ENCODE assay signal across 9 cellular contexts in genomic region chr16:1194665-1195392, GRCh38. TPM values are rescaled to one million over a fixed set of nuclear protein-coding genes. Genes with fewer than 3 reads are reported as not detected.
DNase-seq lines count a peak whose midpoint lies in the region; ATAC-seq and TF ChIP-seq lines count a peak whose summit lies in the region.
"Had no signal": no experiment of that assay in that cellular context is flagged by ENCODE, and none has a peak within 500 bp of the region (broad histone marks: within the 10 kb centered on the region; RNA-seq: fewer than 3 reads in every experiment).

No MANE protein-coding gene starts in this region.

- no peak overlapping the region for H3K4me3 ChIP-seq in transverse colon

- in situ Hi-C loops in transverse colon (cut with MboI; ENCODE audit: low pct_ligation_motif_present in 1 of 4, low pct_unique_long_range_greater_than_20kb in 1 of 4, low sequenced_read_pairs in 3 of 4): no loop called here

- no peaks in the 10 kb centered on the region for H3K27me3 ChIP-seq in transverse colon

- H3K4me1 Mint-ChIP-seq in activated T-helper 17 cell treated with anti-CD3 and anti-CD28 coated beads, Interleukin-2, amount 50 U/mL, for 72 hours: no peaks in the 10 kb centered on the region

- H3K27ac Mint-ChIP-seq in activated T-helper 17 cell treated with anti-CD3 and anti-CD28 coated beads, Interleukin-2, amount 50 U/mL, for 72 hours: no peak overlapping the region

- H3K27ac ChIP-seq in transverse colon: peak overlapping the region in 3 of 4 donors; percentile 34 to 75 (median 42)
- H3K27ac ChIP-seq: epithelial cell of prostate had no signal

- peak; percentile 54 to 71 (median 70) for TF ChIP-seq CTCF in transverse colon (IDR thresholded peaks at IDR 0.05)

- 30% methylated on average over 33 of the region's 61 CpGs; no CpG with 5 or more reads in 1 of the 2 donors for WGBS in transverse colon (ENCODE audit: low coverage in 1 of 2), 2 donors

- peak; percentile 34 for ATAC-seq in activated T-helper 17 cell treated with anti-CD3 and anti-CD28 coated beads, Interleukin-2, amount 50 U/mL, for 72 hours (replicated peaks)
- no peak for ATAC-seq in GM21390 (IDR thresholded peaks at IDR 0.05; ENCODE audit: unreplicated experiment)

- no peak for TF ChIP-seq POLR2A in transverse colon (IDR thresholded peaks at IDR 0.05)

- peak; percentile 69 for DNase-seq in activated effector memory CD4-positive, alpha-beta T cell treated with anti-CD3 and anti-CD28 coated beads, Interleukin-2, amount 50 U/mL, for 16 hours
- DNase-seq in activated effector memory CD4-positive, alpha-beta T cell treated with Interleukin-2 at 50 U/mL for 16 hours: no peak
- DNase-seq in iPS-NIHi7 (ENCODE audit: extremely low spot score) (peak; percentile 86), transverse colon (no peak), NK-92 (lab: John Stamatoyannopoulos, UW; ENCODE audit: unreplicated experiment) (no peak), Ammon's horn (ENCODE audit: low spot score) (no peak)

- H3K36me3 Mint-ChIP-seq in activated T-helper 17 cell treated with anti-CD3 and anti-CD28 coated beads, Interleukin-2, amount 50 U/mL, for 72 hours (ENCODE audit: low read depth): no peaks in the 10 kb centered on the region

- intact Hi-C loops in transverse colon (cut with DNase I; ENCODE audit: low total_unique reads): loop anchor here (2.0 kb wide), 1 partner anchor 46 kb away; no protein-coding TSS in a partner anchor

- H3K4me1 ChIP-seq in transverse colon: peaks cover 0 to 16% (median 6%) of the 10 kb centered on the region in 4 donors

- no peak for TF ChIP-seq EP300 in transverse colon (IDR thresholded peaks at IDR 0.05; ENCODE audit: low read depth)

- no peaks in the 10 kb centered on the region for H3K9me3 ChIP-seq in transverse colon

- H3K9me3 Mint-ChIP-seq in activated T-helper 17 cell treated with anti-CD3 and anti-CD28 coated beads, Interleukin-2, amount 50 U/mL, for 72 hours: no peaks in the 10 kb centered on the region

- no peak overlapping the region for H3K4me3 Mint-ChIP-seq in activated T-helper 17 cell treated with anti-CD3 and anti-CD28 coated beads, Interleukin-2, amount 50 U/mL, for 72 hours

- H3K27me3 Mint-ChIP-seq in activated T-helper 17 cell treated with anti-CD3 and anti-CD28 coated beads, Interleukin-2, amount 50 U/mL, for 72 hours: no peaks in the 10 kb centered on the region

- no peaks in the 10 kb centered on the region for H3K36me3 ChIP-seq in transverse colon

RNA-seq across cellular contexts. Expression of gene TPSG1, which starts 30.2 kb away (rescaled TPM):
- total RNA-seq in activated T-helper 17 cell treated with anti-CD3 and anti-CD28 coated beads, Interleukin-2, amount 50 U/mL, for 72 hours: not detected
- total RNA-seq in transverse colon: 10 to 100 TPM in 3 of 4 donors, not detected in 1; 20.9 to 41.0 (median 24.0) TPM

RNA-seq across cellular contexts. Expression of gene TPSB2, which starts 35.2 kb away (rescaled TPM):
- not detected for total RNA-seq in activated T-helper 17 cell treated with anti-CD3 and anti-CD28 coated beads, Interleukin-2, amount 50 U/mL, for 72 hours
- 10 to 100 TPM; 12.5 to 35.2 (median 24.8) TPM for total RNA-seq in transverse colon

RNA-seq across cellular contexts. Expression of gene CACNA1H, which starts 41.9 kb away (rescaled TPM):
- 1 to 10 TPM; 1.4 to 1.9 TPM for total RNA-seq in activated T-helper 17 cell treated with anti-CD3 and anti-CD28 coated beads, Interleukin-2, amount 50 U/mL, for 72 hours
- total RNA-seq in transverse colon: 10 to 100 TPM; 17.0 to 63.6 (median 39.5) TPM

RNA-seq across cellular contexts. Expression of gene TPSAB1, which starts 45.7 kb away (rescaled TPM):
- total RNA-seq in activated T-helper 17 cell treated with anti-CD3 and anti-CD28 coated beads, Interleukin-2, amount 50 U/mL, for 72 hours: under 1 TPM; 0.29 to 0.32 TPM
- total RNA-seq in transverse colon: 10 to 100 TPM in 3 of 4 donors, 1 to 10 TPM in 1; 9.4 to 33.7 (median 23.8) TPM

Comparison
In these comparisons a context has a peak if more than half of its experiments do, and no peak if none do; other contexts are left out.
1. DNase-seq: peak in activated effector memory CD4-positive, alpha-beta T cell treated with anti-CD3 and anti-CD28 coated beads, Interleukin-2, amount 50 U/mL, for 16 hours (single experiment) and iPS-NIHi7 (single experiment); none in activated effector memory CD4-positive, alpha-beta T cell treated with Interleukin-2 at 50 U/mL for 16 hours (single experiment), transverse colon (single experiment), NK-92 (single experiment) and Ammon's horn (single experiment).
2. RNA of gene TPSB2, which starts 35.2 kb away (total RNA-seq): 12.5 to 35.2 TPM in transverse colon; not detected in activated T-helper 17 cell treated with anti-CD3 and anti-CD28 coated beads, Interleukin-2, amount 50 U/mL, for 72 hours; every median in the first group is over 10 times any median in the second.
3. RNA of gene CACNA1H, which starts 41.9 kb away (total RNA-seq): 17.0 to 63.6 TPM in transverse colon; 1.4 to 1.9 TPM in activated T-helper 17 cell treated with anti-CD3 and anti-CD28 coated beads, Interleukin-2, amount 50 U/mL, for 72 hours; every median in the first group is over 4 times any median in the second.